ENCODE assay signal across 18 cellular contexts in genomic region chr16:78984887-78985464, GRCh38.
A peak's percentile ranks its signal among the peaks of the same experiment; 100 is the strongest.
DNase-seq lines count a peak whose midpoint lies in the region; ATAC-seq and TF ChIP-seq lines count a peak whose summit lies in the region.
"Had no signal": no experiment of that assay in that cellular context is flagged by ENCODE, and none has a peak within 500 bp of the region (broad histone marks: within the 10 kb centered on the region; RNA-seq: fewer than 3 reads in every experiment).

No MANE protein-coding gene starts in this region.

- peaks cover 4% of the 10 kb centered on the region for H3K4me1 Mint-ChIP-seq in T-helper 17 cell
- H3K4me1 Mint-ChIP-seq: activated CD4-positive, alpha-beta T cell treated with anti-CD3 and anti-CD28 coated beads, Interleukin-2, amount 10 ng/mL, durations not matched to agents 7 days and 5 days; activated naive CD4-positive, alpha-beta T cell treated with anti-CD3 and anti-CD28 coated beads, Interleukin-2, amount 50 U/mL, for 24 hours had no signal

- WGBS in psoas muscle, 3 donors: 7 to 13% (median 10%) methylated on average over 12 of the region's 12 CpGs
- 43 to 51% methylated on average over 9 to 12 of the region's 12 CpGs for WGBS in upper lobe of left lung, 2 donors

- TF ChIP-seq CTCF in psoas muscle (IDR thresholded peaks at IDR 0.05) (no peak), upper lobe of left lung (IDR thresholded peaks at IDR 0.05) (no peak)

- peak; percentile 26 for DNase-seq in Daoy (ENCODE audit: low read depth)
- DNase-seq in adipocyte (ENCODE audit: low read depth): no peak
- DNase-seq in left lobe of liver (ENCODE audit: low spot score): peak; percentile 85
- DNase-seq in psoas muscle: peak in 1 of 2 donors; percentile 49
- DNase-seq in NCI-H2196 (lab: John Stamatoyannopoulos, UW; ENCODE audit: unreplicated experiment): no peak
- no peak for DNase-seq in NCI-H345 treated with DMSO at 0.1 percent for 48 hours (lab: John Stamatoyannopoulos, UW; ENCODE audit: unreplicated experiment)
- no peak for DNase-seq in upper lobe of left lung
- no peak for DNase-seq in T-helper 17 cell
- DNase-seq: activated CD4-positive, alpha-beta T cell treated with anti-CD3 and anti-CD28 coated beads, Interleukin-2, amount 10 ng/mL, durations not matched to agents 7 days and 5 days; activated T-cell treated with anti-CD3 and anti-CD28 coated beads, Interleukin-2, amount 50 U/mL, for 1 hour; COR-L47; GDM1; mammary epithelial cell; NCI-H1048; NCI-H2107; NCI-H526 treated with DMSO at 0.1 percent for 48 hours had no signal

- no peaks in the 10 kb centered on the region for H3K27me3 Mint-ChIP-seq in T-helper 17 cell
- H3K27me3 Mint-ChIP-seq: activated CD4-positive, alpha-beta T cell treated with anti-CD3 and anti-CD28 coated beads, Interleukin-2, amount 10 ng/mL, durations not matched to agents 7 days and 5 days; activated naive CD4-positive, alpha-beta T cell treated with anti-CD3 and anti-CD28 coated beads, Interleukin-2, amount 50 U/mL, for 24 hours had no signal

- ATAC-seq in left lobe of liver (peak; percentile 94), psoas muscle (peak; percentile 76 to 85 (median 80)), upper lobe of left lung (ENCODE audit: low FRiP score in 2 of 2) (no peak), T-helper 17 cell (no peak)

- H3K27ac ChIP-seq in psoas muscle (no peak overlapping the region), upper lobe of left lung (no peak overlapping the region)
- H3K27ac ChIP-seq: thoracic aorta had no signal

- H3K27me3 ChIP-seq in adipocyte (replicated peaks; ENCODE audit: control insufficient read depth, insufficient read depth, low read length) (no peaks in the 10 kb centered on the region), psoas muscle (ENCODE audit: insufficient read depth in 3 of 3, low read length in 2 of 3) (no peaks in the 10 kb centered on the region), upper lobe of left lung (no peaks in the 10 kb centered on the region)

- H3K4me3 Mint-ChIP-seq in T-helper 17 cell: no peak overlapping the region
- H3K4me3 Mint-ChIP-seq: activated CD4-positive, alpha-beta T cell treated with anti-CD3 and anti-CD28 coated beads, Interleukin-2, amount 10 ng/mL, durations not matched to agents 7 days and 5 days; activated naive CD4-positive, alpha-beta T cell treated with anti-CD3 and anti-CD28 coated beads, Interleukin-2, amount 50 U/mL, for 24 hours had no signal

- H3K27ac Mint-ChIP-seq in T-helper 17 cell: no peak overlapping the region
- H3K27ac Mint-ChIP-seq: activated CD4-positive, alpha-beta T cell treated with anti-CD3 and anti-CD28 coated beads, Interleukin-2, amount 10 ng/mL, durations not matched to agents 7 days and 5 days; activated naive CD4-positive, alpha-beta T cell treated with anti-CD3 and anti-CD28 coated beads, Interleukin-2, amount 50 U/mL, for 24 hours had no signal

- H3K4me3 ChIP-seq in adipocyte (ENCODE audit: low read length) (peak overlapping the region; percentile 42), psoas muscle (peak overlapping the region; percentile 36), upper lobe of left lung (no peak overlapping the region)
- H3K4me3 ChIP-seq: thoracic aorta had no signal

- H3K4me1 ChIP-seq in adipocyte (ENCODE audit: control insufficient read depth, insufficient read depth, low read length): peaks cover 21% of the 10 kb centered on the region
- H3K4me1 ChIP-seq in psoas muscle: peaks cover 9% of the 10 kb centered on the region
- H3K4me1 ChIP-seq in upper lobe of left lung: no peaks in the 10 kb centered on the region

- no peak overlapping the region for H3K9ac ChIP-seq in adipocyte (ENCODE audit: low read length)

- peaks cover 4% of the 10 kb centered on the region for H3K9me3 ChIP-seq in adipocyte (ENCODE audit: control insufficient read depth, low read length)
- H3K9me3 ChIP-seq in psoas muscle: no peaks in the 10 kb centered on the region
- peaks cover 0 to 5% (median 0%) of the 10 kb centered on the region in 4 donors for H3K9me3 ChIP-seq in upper lobe of left lung
- no peaks in the 10 kb centered on the region for H3K9me3 ChIP-seq in T-helper 17 cell (ENCODE audit: control insufficient read depth, low read length, poor library complexity, severe bottlenecking)

- TF ChIP-seq EP300 in upper lobe of left lung (IDR thresholded peaks at IDR 0.05): no peak

- no peak for TF ChIP-seq POLR2A in upper lobe of left lung (IDR thresholded peaks at IDR 0.05)

- intact Hi-C loops in psoas muscle (cut with DNase I): no loop called here

- H3K36me3 ChIP-seq in adipocyte (ENCODE audit: control insufficient read depth, insufficient read depth, low read length, severe bottlenecking): no peaks in the 10 kb centered on the region
- no peaks in the 10 kb centered on the region for H3K36me3 ChIP-seq in psoas muscle (ENCODE audit: insufficient read depth in 1 of 2, low read depth in 1 of 2)
- H3K36me3 ChIP-seq in upper lobe of left lung: no peaks in the 10 kb centered on the region
- H3K36me3 ChIP-seq: thoracic aorta had no signal

- H3K36me3 Mint-ChIP-seq in T-helper 17 cell (ENCODE audit: low read depth): no peaks in the 10 kb centered on the region

Comparison
In these comparisons a context has a peak if more than half of its experiments do, and no peak if none do; other contexts are left out.
1. DNase-seq: peak in Daoy (single experiment) and left lobe of liver (single experiment); none in adipocyte (single experiment), NCI-H2196 (single experiment), NCI-H345 treated with DMSO at 0.1 percent for 48 hours (single experiment), upper lobe of left lung (0 of 2) and T-helper 17 cell (0 of 3).
2. H3K4me3 ChIP-seq: peak in adipocyte (single experiment) and psoas muscle (single experiment); none in upper lobe of left lung (0 of 4).
3. ATAC-seq: peak in left lobe of liver (single experiment) and psoas muscle (4 of 4); none in upper lobe of left lung (0 of 2) and T-helper 17 cell (single experiment).